8 cellular contexts compared by ENCODE assay signal in genomic region chr4:24912252-24913098, GRCh38. TPM values are rescaled to one million over a fixed set of nuclear protein-coding genes. Genes with fewer than 3 reads are reported as not detected.
DNase-seq lines count a peak whose midpoint lies in the region; ATAC-seq and TF ChIP-seq lines count a peak whose summit lies in the region.

Gene CCDC149, minus strand, starts transcription at chr4:24913042. Its CDS starts 178 bp downstream, at chr4:24912864.

- peak; percentile 1 for TF ChIP-seq CTCF in left ventricle myocardium inferior (IDR thresholded peaks at IDR 0.05; ENCODE audit: borderline replicate concordance)
- TF ChIP-seq CTCF in osteoblast (IDR thresholded peaks at IDR 0.05; ENCODE audit: extremely low read depth, low read depth, low read length), result no peak

- H2AFZ ChIP-seq in osteoblast (ENCODE audit: low read length), result peak within 1 kb of the TSS; percentile 97

- peak within 1 kb of the TSS; percentile 96 for H3K27ac ChIP-seq in angular gyrus (ENCODE audit: low read depth, low read length)
- peak within 1 kb of the TSS; percentile 97 for H3K27ac ChIP-seq in left ventricle myocardium inferior (replicated peaks)
- peak within 1 kb of the TSS; percentile 71 for H3K27ac ChIP-seq in osteoblast (ENCODE audit: low read depth, low read length)
- H3K27ac ChIP-seq in effector memory CD4-positive, alpha-beta T cell (ENCODE audit: insufficient read depth, low read length, poor library complexity, severe bottlenecking), result no peak within 1 kb of the TSS

- peaks cover 3% of the 10 kb centered on the region for H3K79me2 ChIP-seq in osteoblast (ENCODE audit: insufficient read depth, low read length)

- peak within 1 kb of the TSS; percentile 85 for H3K4me2 ChIP-seq in osteoblast (ENCODE audit: insufficient read depth, low read length)

- H4K20me1 ChIP-seq in osteoblast (ENCODE audit: insufficient read depth, low read length), result no peaks in the 10 kb centered on the region

- intact Hi-C loops in left ventricle myocardium inferior (cut with micrococcal nuclease), result no loop called here

- no peaks in the 10 kb centered on the region for H3K27me3 ChIP-seq in left ventricle myocardium inferior (ENCODE audit: low read depth)
- no peaks in the 10 kb centered on the region for H3K27me3 ChIP-seq in osteoblast (ENCODE audit: insufficient read depth, low read length)
- peaks cover 8% of the 10 kb centered on the region for H3K27me3 ChIP-seq in effector memory CD4-positive, alpha-beta T cell (replicated peaks; ENCODE audit: control insufficient read depth, insufficient read depth, low read length, poor library complexity, severe bottlenecking)

- peak within 1 kb of the TSS; percentile 77 for H3K4me3 ChIP-seq in left ventricle myocardium inferior
- peak within 1 kb of the TSS; percentile 79 for H3K4me3 ChIP-seq in osteoblast (ENCODE audit: insufficient read depth, low read length)
- H3K4me3 ChIP-seq in effector memory CD4-positive, alpha-beta T cell (ENCODE audit: insufficient read depth, low read depth, low read length, poor library complexity, severe bottlenecking), result no peak within 1 kb of the TSS

- H3K4me1 ChIP-seq in left ventricle myocardium inferior (peaks cover 18% of the 10 kb centered on the region), osteoblast (ENCODE audit: insufficient read depth, low read length) (peaks cover 10% of the 10 kb centered on the region)
- no peaks in the 10 kb centered on the region for H3K4me1 ChIP-seq in effector memory CD4-positive, alpha-beta T cell (ENCODE audit: control insufficient read depth, insufficient read depth, low read length, poor library complexity, severe bottlenecking)

- peak; percentile 76 for ATAC-seq in GM18868 (IDR thresholded peaks at IDR 0.05; ENCODE audit: unreplicated experiment)
- no peak for ATAC-seq in GM18858 (IDR thresholded peaks at IDR 0.05; ENCODE audit: unreplicated experiment)

- H3K36me3 ChIP-seq in left ventricle myocardium inferior (peaks cover 26% of the 10 kb centered on the region), osteoblast (ENCODE audit: insufficient read depth, low read length) (peaks cover 8% of the 10 kb centered on the region)
- no peaks in the 10 kb centered on the region for H3K36me3 ChIP-seq in effector memory CD4-positive, alpha-beta T cell (ENCODE audit: control insufficient read depth, insufficient read depth, low read length)

- DNase-seq in 8988T, result peak; percentile 79
- DNase-seq in NCI-H2227 (lab: John Stamatoyannopoulos, UW; ENCODE audit: unreplicated experiment), result peak; percentile 80
- peak; percentile 71 for DNase-seq in left ventricle myocardium inferior
- peak; percentile 97 for DNase-seq in osteoblast (ENCODE audit: insufficient read length, low spot score, missing footprints)
- no peak for DNase-seq in effector memory CD4-positive, alpha-beta T cell

- H3K9me3 ChIP-seq in left ventricle myocardium inferior (replicated peaks) (peaks cover 19% of the 10 kb centered on the region), osteoblast (ENCODE audit: low read depth, low read length) (no peaks in the 10 kb centered on the region)
- no peaks in the 10 kb centered on the region for H3K9me3 ChIP-seq in effector memory CD4-positive, alpha-beta T cell (ENCODE audit: control insufficient read depth, low read length)

RNA-seq across cellular contexts. Expression of gene CCDC149, which starts in this region (rescaled TPM):
- 9.0 TPM for total RNA-seq in left ventricle myocardium inferior
- total RNA-seq in osteoblast, result 12.3 and 14.7 TPM in 2 replicates

Comparison
In these comparisons a context has a peak if more than half of its experiments do, and no peak if none do; other contexts are left out.
1. DNase-seq: peak in 8988T (single experiment), NCI-H2227 (single experiment), left ventricle myocardium inferior (single experiment) and osteoblast (single experiment); none in effector memory CD4-positive, alpha-beta T cell (0 of 3).